34 cellular contexts compared by ENCODE assay signal in the genomic region with DNA sequence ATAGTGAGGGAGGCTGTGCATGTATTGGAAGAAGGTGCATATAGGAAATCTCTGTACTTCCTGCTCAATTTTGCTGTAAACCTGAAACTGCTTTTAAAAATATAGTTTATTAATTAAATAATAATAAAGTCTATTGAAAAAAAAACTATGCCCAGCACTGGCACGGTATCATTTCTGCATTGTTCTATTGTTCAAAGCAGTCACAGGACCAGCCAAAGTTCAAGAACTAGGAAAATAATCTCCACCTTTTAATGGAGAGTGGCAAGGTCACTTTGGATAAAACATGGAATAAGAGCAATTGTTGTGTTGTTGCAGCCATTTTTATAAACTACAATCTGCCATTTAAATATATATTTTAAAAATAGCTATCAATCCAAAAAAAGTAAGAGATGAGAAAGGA.
"Had no signal": no experiment of that assay in that cellular context is flagged by ENCODE, and none has a peak within 500 bp of the region (broad histone marks: within the 10 kb centered on the region; RNA-seq: fewer than 3 reads in every experiment).

No MANE protein-coding gene starts in this region.

- H3K9me3 ChIP-seq: MG63 had no signal

- H3K27me3 ChIP-seq: MG63 had no signal

- DNase-seq: Karpas-422, Kasumi-1, MG63, MM.1S, MV-4-11, NCI-H1048, NCI-H1092, NCI-H1092 treated with DMSO at 0.1 percent for 48 hours, NCI-H1105, NCI-H1105 treated with DMSO at 0.1 percent for 48 hours, NCI-H1417, NCI-H1417 treated with DMSO at 0.1 percent for 48 hours, NCI-H1436, NCI-H1436 treated with DMSO at 0.1 percent for 48 hours, NCI-H146, NCI-H1694, NCI-H1694 treated with DMSO at 0.1 percent for 48 hours, NCI-H187, NCI-H187 treated with DMSO at 0.1 percent for 48 hours, NCI-H1930, NCI-H2029, NCI-H2029 treated with DMSO at 0.1 percent for 48 hours, NCI-H2081, NCI-H2081 treated with DMSO at 0.1 percent for 48 hours, NCI-H2107, NCI-H2171, NCI-H2171 treated with DMSO at 0.1 percent for 48 hours, NCI-H2227 treated with DMSO at 0.1 percent for 48 hours, NCI-H226, NCI-H345, NCI-H446, NCI-H446 treated with DMSO at 0.1 percent for 48 hours, NCI-H510A had no signal

- H3K9ac ChIP-seq: KMS-11 had no signal

- H3K36me3 ChIP-seq: MG63 had no signal

- H3K4me2 ChIP-seq: KMS-11 had no signal

- H3K4me3 ChIP-seq: MG63 had no signal

- H3K27ac ChIP-seq: KMS-11 had no signal
